In genomic region chr16:29830774-29831173, GRCh38 we compare ENCODE assay signal across 1 cellular context.
TF ChIP-seq lines count a peak whose summit lies in the region.

No MANE protein-coding gene starts in this region.

TF ChIP-seq in HepG2, 621 proteins besides CTCF, POLR2A, EP300 and RAD21:
- no peak for TF ChIP-seq DMAP1 (CRISPR knock-in tag; IDR thresholded peaks at IDR 0.05)
- no peak for TF ChIP-seq ZFP36 (IDR thresholded peaks at IDR 0.05; ENCODE audit: borderline replicate concordance, low read depth, low read length, partially characterized antibody)
- no peak for TF ChIP-seq GZF1 (CRISPR knock-in tag; IDR thresholded peaks at IDR 0.05)
- no peak for TF ChIP-seq NR2F2 (IDR thresholded peaks at IDR 0.05; ENCODE audit: borderline replicate concordance, low read depth)
- TF ChIP-seq ZSCAN31 (CRISPR knock-in tag; IDR thresholded peaks at IDR 0.05; ENCODE audit: low read depth) = no peak
- TF ChIP-seq ZNF225 (CRISPR knock-in tag; IDR thresholded peaks at IDR 0.05) = no peak
- no peak for TF ChIP-seq ISX (CRISPR knock-in tag; conservative IDR thresholded peaks at IDR 0.05)
- TF ChIP-seq ZNF780A (CRISPR knock-in tag; IDR thresholded peaks at IDR 0.05) = no peak
- no peak for TF ChIP-seq ZMYM4 (CRISPR knock-in tag; IDR thresholded peaks at IDR 0.05)
- TF ChIP-seq HOXA3 (CRISPR knock-in tag; IDR thresholded peaks at IDR 0.05) = no peak
- no peak for TF ChIP-seq YEATS4 (CRISPR knock-in tag; IDR thresholded peaks at IDR 0.05; ENCODE audit: borderline replicate concordance)
- TF ChIP-seq ATF4 (CRISPR knock-in tag; IDR thresholded peaks at IDR 0.05) = no peak
- TF ChIP-seq ZFP36L1 (CRISPR knock-in tag; IDR thresholded peaks at IDR 0.05) = no peak
- TF ChIP-seq PHF20 (CRISPR knock-in tag; IDR thresholded peaks at IDR 0.05) = no peak
- no peak for TF ChIP-seq FLYWCH1 (CRISPR knock-in tag; IDR thresholded peaks at IDR 0.05)
- no peak for TF ChIP-seq ZNF691 (CRISPR knock-in tag; IDR thresholded peaks at IDR 0.05; ENCODE audit: borderline replicate concordance, low read depth)
- TF ChIP-seq ZBTB3 (CRISPR knock-in tag; IDR thresholded peaks at IDR 0.05; ENCODE audit: borderline replicate concordance, low read depth) = no peak
- no peak for TF ChIP-seq GMEB1 (CRISPR knock-in tag; IDR thresholded peaks at IDR 0.05; ENCODE audit: borderline replicate concordance)
- TF ChIP-seq MTERF4 (CRISPR knock-in tag; IDR thresholded peaks at IDR 0.05) = no peak
